In genomic region chr7:69858471-69858870, GRCh38 we compare ENCODE assay signal across 23 cellular contexts.
DNase-seq lines count a peak whose midpoint lies in the region; ATAC-seq and TF ChIP-seq lines count a peak whose summit lies in the region.
"Had no signal": no experiment of that assay in that cellular context is flagged by ENCODE, and none has a peak within 500 bp of the region (broad histone marks: within the 10 kb centered on the region; RNA-seq: fewer than 3 reads in every experiment).

No MANE protein-coding gene starts in this region.

- no peak overlapping the region for H3K27ac Mint-ChIP-seq in endodermal cell
- H3K27ac Mint-ChIP-seq in stimulated activated memory B cell treated with anti-CD40 and anti-IgM and Interleukin-4, amounts not matched to agents 10 μg/mL and 1 μg/mL and 100 μg/mL, for 72 hours, result peak overlapping the region; percentile 27
- H3K27ac Mint-ChIP-seq in natural killer cell treated with Interleukin-12 subunit alpha and Interleukin-12 subunit beta and Interleukin-15 and Interleukin-18, amount 100 ng/mL, for 72 hours, result no peak overlapping the region
- H3K27ac Mint-ChIP-seq: CD4-positive, alpha-beta memory T cell had no signal

- no peaks in the 10 kb centered on the region for H3K27me3 ChIP-seq in endodermal cell (ENCODE audit: control insufficient read depth, insufficient read depth, low read length, poor library complexity, severe bottlenecking)
- H3K27me3 ChIP-seq: MG63 had no signal

- H3K4me1 Mint-ChIP-seq in endodermal cell, result peaks cover 83% of the 10 kb centered on the region
- H3K4me1 Mint-ChIP-seq in stimulated activated memory B cell treated with anti-CD40 and anti-IgM and Interleukin-4, amounts not matched to agents 10 μg/mL and 1 μg/mL and 100 μg/mL, for 72 hours, result peaks cover 38% of the 10 kb centered on the region
- H3K4me1 Mint-ChIP-seq in natural killer cell treated with Interleukin-12 subunit alpha and Interleukin-12 subunit beta and Interleukin-15 and Interleukin-18, amount 100 ng/mL, for 72 hours (ENCODE audit: low read depth in 2 of 2), result no peaks in the 10 kb centered on the region
- H3K4me1 Mint-ChIP-seq: CD4-positive, alpha-beta memory T cell had no signal

- peaks cover 30% of the 10 kb centered on the region for H3K4me1 ChIP-seq in endodermal cell (ENCODE audit: control insufficient read depth, insufficient read depth, low read length)
- H3K4me1 ChIP-seq: Caco-2 had no signal

- H3K36me3 ChIP-seq in endodermal cell (ENCODE audit: control insufficient read depth, insufficient read depth, low read length), result no peaks in the 10 kb centered on the region
- H3K36me3 ChIP-seq: MG63 had no signal

- no peak for TF ChIP-seq CTCF in endodermal cell (conservative IDR thresholded peaks at IDR 0.05)

- H3K4me3 ChIP-seq in endodermal cell (ENCODE audit: low read length), result peak overlapping the region; percentile 5
- H3K4me3 ChIP-seq: GM23248, MG63, SK-N-MC had no signal

- no peak overlapping the region for H3K27ac ChIP-seq in endodermal cell (ENCODE audit: low read depth, low read length)
- H3K27ac ChIP-seq: GM23248, SK-N-MC had no signal

- H3K9me3 Mint-ChIP-seq in endodermal cell, result no peaks in the 10 kb centered on the region
- H3K9me3 Mint-ChIP-seq in stimulated activated memory B cell treated with anti-CD40 and anti-IgM and Interleukin-4, amounts not matched to agents 10 μg/mL and 1 μg/mL and 100 μg/mL, for 72 hours, result no peaks in the 10 kb centered on the region
- no peaks in the 10 kb centered on the region for H3K9me3 Mint-ChIP-seq in natural killer cell treated with Interleukin-12 subunit alpha and Interleukin-12 subunit beta and Interleukin-15 and Interleukin-18, amount 100 ng/mL, for 72 hours

- no peak overlapping the region for H3K9ac ChIP-seq in endodermal cell (ENCODE audit: extremely low read depth, low read length, poor library complexity, severe bottlenecking)
- H3K9ac ChIP-seq: GM23248 had no signal

- TF ChIP-seq POLR2A in erythroblast (IDR thresholded peaks at IDR 0.05; ENCODE audit: low read length), result no peak

- no peaks in the 10 kb centered on the region for H3K36me3 Mint-ChIP-seq in endodermal cell (ENCODE audit: low read depth)
- no peaks in the 10 kb centered on the region for H3K36me3 Mint-ChIP-seq in stimulated activated memory B cell treated with anti-CD40 and anti-IgM and Interleukin-4, amounts not matched to agents 10 μg/mL and 1 μg/mL and 100 μg/mL, for 72 hours
- no peaks in the 10 kb centered on the region for H3K36me3 Mint-ChIP-seq in natural killer cell treated with Interleukin-12 subunit alpha and Interleukin-12 subunit beta and Interleukin-15 and Interleukin-18, amount 100 ng/mL, for 72 hours
- H3K36me3 Mint-ChIP-seq: CD4-positive, alpha-beta memory T cell had no signal

- H3K4me3 Mint-ChIP-seq in endodermal cell, result no peak overlapping the region
- H3K4me3 Mint-ChIP-seq in stimulated activated memory B cell treated with anti-CD40 and anti-IgM and Interleukin-4, amounts not matched to agents 10 μg/mL and 1 μg/mL and 100 μg/mL, for 72 hours, result no peak overlapping the region
- H3K4me3 Mint-ChIP-seq in natural killer cell treated with Interleukin-12 subunit alpha and Interleukin-12 subunit beta and Interleukin-15 and Interleukin-18, amount 100 ng/mL, for 72 hours, result no peak overlapping the region
- H3K4me3 Mint-ChIP-seq: CD4-positive, alpha-beta memory T cell had no signal

- H3K27me3 Mint-ChIP-seq in endodermal cell (ENCODE audit: insufficient read depth), result no peaks in the 10 kb centered on the region
- H3K27me3 Mint-ChIP-seq in stimulated activated memory B cell treated with anti-CD40 and anti-IgM and Interleukin-4, amounts not matched to agents 10 μg/mL and 1 μg/mL and 100 μg/mL, for 72 hours, result no peaks in the 10 kb centered on the region
- H3K27me3 Mint-ChIP-seq in natural killer cell treated with Interleukin-12 subunit alpha and Interleukin-12 subunit beta and Interleukin-15 and Interleukin-18, amount 100 ng/mL, for 72 hours, result peaks cover 2 to 7% of the 10 kb centered on the region in 2 donors

- no peak for ATAC-seq in stimulated activated memory B cell treated with anti-CD40 and anti-IgM and Interleukin-4, amounts not matched to agents 10 μg/mL and 1 μg/mL and 100 μg/mL, for 72 hours
- ATAC-seq in natural killer cell treated with Interleukin-12 subunit alpha and Interleukin-12 subunit beta and Interleukin-15 and Interleukin-18, amount 100 ng/mL, for 72 hours, result no peak

- WGBS in endodermal cell (ENCODE audit: insufficient coverage in 1 of 2, insufficient read length in 1 of 2), 2 experiments, result 68% methylated on average over 1 of the region's 1 CpG; no CpG with 5 or more reads in 1 of the 2 experiments

- H3K9me3 ChIP-seq in endodermal cell (ENCODE audit: control insufficient read depth, low read length), result no peaks in the 10 kb centered on the region
- H3K9me3 ChIP-seq: Caco-2, MG63 had no signal

- DNase-seq in ELF-1 (ENCODE audit: low read depth, low spot score) (peak; percentile 26), NCI-H69 (lab: John Stamatoyannopoulos, UW) (peak; percentile 83), endodermal cell (peak; percentile 73), erythroblast (lab: John Stamatoyannopoulos, UW) (no peak)
- DNase-seq in natural killer cell treated with Interleukin-12 subunit alpha and Interleukin-12 subunit beta and Interleukin-15 and Interleukin-18, amount 100 ng/mL, for 72 hours (ENCODE audit: low spot score), result no peak
- DNase-seq in effector CD4-positive, alpha-beta T cell, result no peak
- DNase-seq: AML-193; C1 segment of cervical spinal cord; Caco-2; CD4-positive, alpha-beta memory T cell; EL; GF-D8; GM23248; HCEC 1CT; KBM-7; MG63; NCI-H2029; NCI-H446 treated with DMSO at 0.1 percent for 48 hours; NCI-H526; OCI-M1; SIG-M5 had no signal

Comparison
In these comparisons a context has a peak if more than half of its experiments do, and no peak if none do; other contexts are left out.
1. DNase-seq: peak in ELF-1 (single experiment), NCI-H69 (single experiment) and endodermal cell (single experiment); none in natural killer cell treated with Interleukin-12 subunit alpha and Interleukin-12 subunit beta and Interleukin-15 and Interleukin-18, amount 100 ng/mL, for 72 hours (single experiment), erythroblast (0 of 2) and effector CD4-positive, alpha-beta T cell (single experiment).